In the genomic region with DNA sequence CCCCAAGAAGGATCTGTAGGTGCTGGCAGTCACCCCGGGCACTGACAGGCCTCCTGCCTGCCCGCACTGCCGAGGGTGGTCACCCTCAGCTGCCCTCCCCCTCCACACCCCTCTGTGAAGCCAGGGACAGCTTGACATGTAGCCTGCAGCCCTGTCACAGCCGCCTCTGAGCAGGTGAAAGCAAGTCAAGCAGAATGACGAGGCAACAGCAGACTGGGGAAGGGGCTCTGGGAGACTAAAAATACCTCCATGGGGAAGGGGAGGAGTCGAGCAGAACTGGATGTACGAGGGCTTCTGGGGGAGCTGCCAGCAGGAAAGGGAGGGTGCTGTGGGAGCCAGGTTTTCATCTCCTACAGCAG, we compare ENCODE assay signal across 18 cellular contexts.
DNase-seq lines count a peak whose midpoint lies in the region; ATAC-seq and TF ChIP-seq lines count a peak whose summit lies in the region.
"Had no signal": no experiment of that assay in that cellular context is flagged by ENCODE, and none has a peak within 500 bp of the region (broad histone marks: within the 10 kb centered on the region; RNA-seq: fewer than 3 reads in every experiment).

No MANE protein-coding gene starts in this region.

- peaks cover 13% of the 10 kb centered on the region for H3K36me3 Mint-ChIP-seq in IgD-negative memory B cell
- H3K36me3 Mint-ChIP-seq in stimulated activated effector memory CD8-positive, alpha-beta T cell treated with anti-CD3 and anti-CD28 coated beads, Interleukin-12 subunit alpha, Interleukin-12 subunit beta, amount 100 ng/mL, for 72 hours: no peaks in the 10 kb centered on the region
- no peaks in the 10 kb centered on the region for H3K36me3 Mint-ChIP-seq in activated CD8-positive, alpha-beta T cell treated with anti-CD3 and anti-CD28 coated beads for 36 hours (ENCODE audit: low read depth)

- H3K4me3 Mint-ChIP-seq in IgD-negative memory B cell: peak overlapping the region in 3 of 4 donors; percentile 31 to 38 (median 34)
- no peak overlapping the region for H3K4me3 Mint-ChIP-seq in stimulated activated effector memory CD8-positive, alpha-beta T cell treated with anti-CD3 and anti-CD28 coated beads, Interleukin-12 subunit alpha, Interleukin-12 subunit beta, amount 100 ng/mL, for 72 hours
- H3K4me3 Mint-ChIP-seq in activated CD8-positive, alpha-beta T cell treated with anti-CD3 and anti-CD28 coated beads for 36 hours: no peak overlapping the region
- H3K4me3 Mint-ChIP-seq: activated CD4-positive, alpha-beta T cell treated with anti-CD3 and anti-CD28 coated beads, Interleukin-2, amount 10 ng/mL, durations not matched to agents 7 days and 5 days; activated naive CD4-positive, alpha-beta T cell treated with anti-CD3 and anti-CD28 coated beads for 36 hours; dendritic cell treated with granulocyte-macrophage colony-stimulating factor and Interleukin-4, amounts not matched to agents 40 ng/mL and 50 ng/mL, for 4 days had no signal

- H3K9me3 Mint-ChIP-seq in IgD-negative memory B cell: no peaks in the 10 kb centered on the region
- H3K9me3 Mint-ChIP-seq in stimulated activated effector memory CD8-positive, alpha-beta T cell treated with anti-CD3 and anti-CD28 coated beads, Interleukin-12 subunit alpha, Interleukin-12 subunit beta, amount 100 ng/mL, for 72 hours: no peaks in the 10 kb centered on the region
- H3K9me3 Mint-ChIP-seq in activated CD8-positive, alpha-beta T cell treated with anti-CD3 and anti-CD28 coated beads for 36 hours: no peaks in the 10 kb centered on the region
- H3K9me3 Mint-ChIP-seq: activated CD4-positive, alpha-beta T cell treated with anti-CD3 and anti-CD28 coated beads, Interleukin-2, amount 10 ng/mL, durations not matched to agents 7 days and 5 days; activated naive CD4-positive, alpha-beta T cell treated with anti-CD3 and anti-CD28 coated beads for 36 hours; dendritic cell treated with granulocyte-macrophage colony-stimulating factor and Interleukin-4, amounts not matched to agents 40 ng/mL and 50 ng/mL, for 4 days; nephron had no signal

- CTCF ChIA-PET in activated CD8-positive, alpha-beta T cell treated with anti-CD3 and anti-CD28 coated beads for 36 hours (lab: Charles Lee): no interaction called here

- H3K27ac Mint-ChIP-seq in IgD-negative memory B cell: peak overlapping the region in 2 of 3 donors; percentile 19 to 25
- peak overlapping the region; percentile 80 for H3K27ac Mint-ChIP-seq in stimulated activated effector memory CD8-positive, alpha-beta T cell treated with anti-CD3 and anti-CD28 coated beads, Interleukin-12 subunit alpha, Interleukin-12 subunit beta, amount 100 ng/mL, for 72 hours
- H3K27ac Mint-ChIP-seq in activated CD8-positive, alpha-beta T cell treated with anti-CD3 and anti-CD28 coated beads for 36 hours: no peak overlapping the region
- H3K27ac Mint-ChIP-seq: activated CD4-positive, alpha-beta T cell treated with anti-CD3 and anti-CD28 coated beads, Interleukin-2, amount 10 ng/mL, durations not matched to agents 7 days and 5 days; activated naive CD4-positive, alpha-beta T cell treated with anti-CD3 and anti-CD28 coated beads for 36 hours; dendritic cell treated with granulocyte-macrophage colony-stimulating factor and Interleukin-4, amounts not matched to agents 40 ng/mL and 50 ng/mL, for 4 days had no signal

- DNase-seq in dorsolateral prefrontal cortex (no peak), left kidney (ENCODE audit: low read depth, low spot score) (peak; percentile 78), COLO829 (ENCODE audit: low spot score) (no peak)
- no peak for DNase-seq in stimulated activated effector memory CD8-positive, alpha-beta T cell treated with anti-CD3 and anti-CD28 coated beads, Interleukin-12 subunit alpha, Interleukin-12 subunit beta, amount 100 ng/mL, for 72 hours (ENCODE audit: low spot score in 2 of 2)
- no peak for DNase-seq in activated CD8-positive, alpha-beta T cell treated with anti-CD3 and anti-CD28 coated beads for 36 hours
- DNase-seq: activated CD4-positive, alpha-beta T cell treated with anti-CD3 and anti-CD28 coated beads, Interleukin-2, amount 10 ng/mL, durations not matched to agents 7 days and 5 days; activated naive CD4-positive, alpha-beta T cell treated with anti-CD3 and anti-CD28 coated beads for 36 hours; COR-L47; KG1; NCI-H2081; NCI-H510A; SW 1271 had no signal

- TF ChIP-seq CTCF in dorsolateral prefrontal cortex (IDR thresholded peaks at IDR 0.05 in 54 of 56, conservative IDR thresholded peaks at IDR 0.05 in 2 of 56; ENCODE audit: low read depth in 1 of 56, partially characterized antibody in 56 of 56): no peak
- no peak for TF ChIP-seq CTCF in activated CD8-positive, alpha-beta T cell treated with anti-CD3 and anti-CD28 coated beads for 36 hours (IDR thresholded peaks at IDR 0.05)

- no peak overlapping the region for H3K4me3 ChIP-seq in dorsolateral prefrontal cortex

- peak overlapping the region in 39 of 59 donors; percentile 5 to 80 (median 55) for H3K27ac ChIP-seq in dorsolateral prefrontal cortex
- H3K27ac ChIP-seq: RWPE1 had no signal

- H3K27me3 ChIP-seq in dorsolateral prefrontal cortex: no peaks in the 10 kb centered on the region

- no peak for ATAC-seq in stimulated activated effector memory CD8-positive, alpha-beta T cell treated with anti-CD3 and anti-CD28 coated beads, Interleukin-12 subunit alpha, Interleukin-12 subunit beta, amount 100 ng/mL, for 72 hours
- ATAC-seq in activated CD8-positive, alpha-beta T cell treated with anti-CD3 and anti-CD28 coated beads for 36 hours: no peak
- no peak for ATAC-seq in GM21717 (IDR thresholded peaks at IDR 0.05; ENCODE audit: unreplicated experiment)
- no peak for ATAC-seq in GM18868 (IDR thresholded peaks at IDR 0.05; ENCODE audit: unreplicated experiment)

- no peaks in the 10 kb centered on the region for H3K27me3 Mint-ChIP-seq in IgD-negative memory B cell
- no peaks in the 10 kb centered on the region for H3K27me3 Mint-ChIP-seq in activated CD8-positive, alpha-beta T cell treated with anti-CD3 and anti-CD28 coated beads for 36 hours

- intact Hi-C loops in dorsolateral prefrontal cortex (cut with DNase I): no loop called here
- intact Hi-C loops in activated CD8-positive, alpha-beta T cell treated with anti-CD3 and anti-CD28 coated beads for 36 hours (cut with micrococcal nuclease): loop anchor here (10.0 kb wide), 2 partner anchors 189 to 201 kb away; no protein-coding TSS in a partner anchor

- H3K4me1 Mint-ChIP-seq in IgD-negative memory B cell: peaks cover 37 to 46% (median 45%) of the 10 kb centered on the region in 3 donors
- peaks cover 53% of the 10 kb centered on the region for H3K4me1 Mint-ChIP-seq in stimulated activated effector memory CD8-positive, alpha-beta T cell treated with anti-CD3 and anti-CD28 coated beads, Interleukin-12 subunit alpha, Interleukin-12 subunit beta, amount 100 ng/mL, for 72 hours
- H3K4me1 Mint-ChIP-seq in activated CD8-positive, alpha-beta T cell treated with anti-CD3 and anti-CD28 coated beads for 36 hours (ENCODE audit: low read depth): peaks cover 32% of the 10 kb centered on the region

- POLR2A ChIA-PET in activated CD8-positive, alpha-beta T cell treated with anti-CD3 and anti-CD28 coated beads for 36 hours (lab: Charles Lee): no interaction called here

Comparison
In these comparisons a context has a peak if more than half of its experiments do, and no peak if none do; other contexts are left out.
1. H3K4me3 Mint-ChIP-seq: peak in IgD-negative memory B cell (3 of 4); none in stimulated activated effector memory CD8-positive, alpha-beta T cell treated with anti-CD3 and anti-CD28 coated beads, Interleukin-12 subunit alpha, Interleukin-12 subunit beta, amount 100 ng/mL, for 72 hours (single experiment) and activated CD8-positive, alpha-beta T cell treated with anti-CD3 and anti-CD28 coated beads for 36 hours (single experiment).